21 cellular contexts compared by ENCODE assay signal in the genomic region with DNA sequence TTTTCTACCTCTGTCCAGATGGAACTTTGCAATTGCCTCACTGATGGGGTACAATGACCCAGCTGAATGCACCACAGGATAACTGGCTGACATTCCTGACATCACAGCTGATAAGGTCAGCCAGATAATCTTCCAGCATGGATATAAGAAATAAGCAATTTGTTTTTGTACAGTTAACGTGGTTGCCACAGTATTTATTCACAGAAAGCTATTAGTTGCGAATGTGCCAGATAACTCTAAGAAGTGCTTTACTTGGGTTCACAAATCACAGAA.
DNase-seq lines count a peak whose midpoint lies in the region; FAIRE-seq and TF ChIP-seq lines count a peak whose summit lies in the region.
"Had no signal": no experiment of that assay in that cellular context is flagged by ENCODE, and none has a peak within 500 bp of the region (broad histone marks: within the 10 kb centered on the region; RNA-seq: fewer than 3 reads in every experiment).

No MANE protein-coding gene starts in this region.

- peaks cover 29% of the 10 kb centered on the region for H3K4me1 ChIP-seq in SJSA1 (replicated peaks)
- H3K4me1 ChIP-seq: BLaER1 treated with 17β-estradiol and CSF1 and Interleukin-3, amounts not matched to agents 10 nM and 100 nM had no signal

- H3K27ac ChIP-seq in SJSA1, result peak overlapping the region; percentile 31; the same call in 1 of the 2 replicates
- H3K27ac ChIP-seq: BLaER1 treated with 17β-estradiol and CSF1 and Interleukin-3, amounts not matched to agents 10 nM and 100 nM had no signal

- H3K9me3 Mint-ChIP-seq in HFFc6, result no peaks in the 10 kb centered on the region
- H3K9me3 Mint-ChIP-seq in osteocyte (ENCODE audit: unreplicated experiment), result no peaks in the 10 kb centered on the region
- H3K9me3 Mint-ChIP-seq: CD8-positive, alpha-beta T cell had no signal

- H3K36me3 Mint-ChIP-seq in HFFc6 (ENCODE audit: low read depth), result no peaks in the 10 kb centered on the region
- no peaks in the 10 kb centered on the region for H3K36me3 Mint-ChIP-seq in osteocyte (ENCODE audit: unreplicated experiment)
- H3K36me3 Mint-ChIP-seq: CD8-positive, alpha-beta T cell had no signal

- H3K4me3 Mint-ChIP-seq in HFFc6 (no peak overlapping the region), osteocyte (ENCODE audit: unreplicated experiment) (no peak overlapping the region)
- H3K4me3 Mint-ChIP-seq: CD8-positive, alpha-beta T cell had no signal

- no peaks in the 10 kb centered on the region for H3K9me3 ChIP-seq in SJSA1 (replicated peaks)
- H3K9me3 ChIP-seq: BLaER1 treated with 17β-estradiol and CSF1 and Interleukin-3, amounts not matched to agents 10 nM and 100 nM had no signal

- H3K27ac Mint-ChIP-seq in HFFc6 (peak overlapping the region; percentile 5; the same call in 1 of the 2 replicates), osteocyte (ENCODE audit: unreplicated experiment) (peak overlapping the region; percentile 62)
- H3K27ac Mint-ChIP-seq: CD8-positive, alpha-beta T cell had no signal

- H3K4me3 ChIP-seq in SJSA1 (no peak overlapping the region), fibroblast of villous mesenchyme (ENCODE audit: low read depth, low read length) (no peak overlapping the region), H7 (ENCODE audit: insufficient read depth, low read depth, low read length) (no peak overlapping the region)
- H3K4me3 ChIP-seq: BLaER1 treated with 17β-estradiol and CSF1 and Interleukin-3, amounts not matched to agents 10 nM and 100 nM had no signal

- H3K27me3 Mint-ChIP-seq in HFFc6 (ENCODE audit: insufficient read depth), result no peaks in the 10 kb centered on the region; the same call in 1 of the 2 replicates
- H3K27me3 Mint-ChIP-seq in osteocyte (ENCODE audit: unreplicated experiment), result no peaks in the 10 kb centered on the region

- no peak for DNase-seq in HFFc6
- DNase-seq in SJSA1 (ENCODE audit: low read depth in 1 of 2, low spot score in 2 of 2), result no peak
- peak; percentile 19 for DNase-seq in fibroblast of villous mesenchyme (ENCODE audit: low read depth)
- no peak for DNase-seq in osteocyte (ENCODE audit: extremely low spot score, unreplicated experiment)
- DNase-seq in D721Med (ENCODE audit: insufficient read length, low spot score), result no peak
- DNase-seq in H7, result no peak
- no peak for DNase-seq in HuH-7 (ENCODE audit: low spot score)
- DNase-seq: Calu3; CD8-positive, alpha-beta T cell; DMS79; GOT3; KBM-7; MV-4-11; NCI-H1417; NCI-H187; NCI-H2107; NCI-H510A treated with DMSO at 0.1 percent for 48 hours; NCI-H82; RPMI8226; SIG-M5 had no signal

- no peak for FAIRE-seq in D721Med (lab: Jason Lieb, UNC)

- H3K36me3 ChIP-seq in SJSA1 (no peaks in the 10 kb centered on the region), H7 (replicated peaks; ENCODE audit: control insufficient read depth, insufficient read depth, low read length) (no peaks in the 10 kb centered on the region)
- H3K36me3 ChIP-seq: BLaER1 treated with 17β-estradiol and CSF1 and Interleukin-3, amounts not matched to agents 10 nM and 100 nM had no signal

- TF ChIP-seq CTCF in HFFc6 (IDR thresholded peaks at IDR 0.05), result no peak
- TF ChIP-seq CTCF in fibroblast of villous mesenchyme (IDR thresholded peaks at IDR 0.05; ENCODE audit: insufficient read depth, low read depth, low read length), result no peak
- no peak for TF ChIP-seq CTCF in osteocyte (IDR thresholded peaks at IDR 0.05)
- TF ChIP-seq CTCF in D721Med (IDR thresholded peaks at IDR 0.05; ENCODE audit: insufficient read depth, missing control alignments), result no peak

- H3K27me3 ChIP-seq in SJSA1 (replicated peaks) (no peaks in the 10 kb centered on the region), H7 (ENCODE audit: control insufficient read depth, insufficient read depth, low read length) (no peaks in the 10 kb centered on the region)
- H3K27me3 ChIP-seq: BLaER1 treated with 17β-estradiol and CSF1 and Interleukin-3, amounts not matched to agents 10 nM and 100 nM had no signal

- H3K4me1 Mint-ChIP-seq in HFFc6 (ENCODE audit: low read depth) (peaks cover 65% of the 10 kb centered on the region), osteocyte (ENCODE audit: unreplicated experiment) (peaks cover 52% of the 10 kb centered on the region)
